In the genomic region with DNA sequence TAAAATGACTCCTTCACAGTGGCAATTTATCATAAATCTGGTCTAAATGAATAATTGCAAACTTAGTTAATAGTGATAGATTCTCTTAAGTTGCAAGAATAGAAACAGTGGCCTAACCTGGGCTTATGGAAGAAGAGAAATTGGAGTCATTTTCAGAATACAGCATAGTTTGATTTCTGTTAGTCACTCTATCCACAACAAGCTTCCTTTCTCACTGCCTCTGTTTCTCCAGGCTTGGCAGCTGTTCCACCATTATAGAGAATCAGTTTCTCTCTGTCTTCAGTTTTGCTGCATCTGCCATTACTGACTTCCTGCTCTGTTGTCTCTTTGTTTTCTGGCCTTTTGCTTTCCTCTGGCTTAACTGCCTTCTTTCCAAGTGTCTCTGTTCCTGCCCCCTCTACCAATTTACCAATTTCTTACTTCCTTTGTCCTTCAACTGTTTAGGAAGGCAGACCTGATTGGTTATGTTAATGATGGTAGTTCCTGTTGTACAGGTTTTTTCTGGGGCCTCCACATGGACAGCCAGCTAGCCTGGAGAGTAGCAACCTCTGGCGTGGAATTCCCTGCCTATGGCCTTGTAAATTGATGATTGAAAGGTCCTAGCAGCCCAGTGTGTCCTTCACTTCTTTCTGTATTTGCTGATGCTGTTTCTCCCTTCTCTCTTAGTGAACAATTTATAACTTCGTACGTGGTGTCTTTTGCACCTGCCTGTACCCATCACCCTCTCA, we compare ENCODE assay signal across 23 cellular contexts.
A peak's percentile ranks its signal among the peaks of the same experiment; 100 is the strongest.
DNase-seq lines count a peak whose midpoint lies in the region; ATAC-seq and TF ChIP-seq lines count a peak whose summit lies in the region.
"Had no signal": no experiment of that assay in that cellular context is flagged by ENCODE, and none has a peak within 500 bp of the region (broad histone marks: within the 10 kb centered on the region; RNA-seq: fewer than 3 reads in every experiment).

No MANE protein-coding gene starts in this region.

- TF ChIP-seq CTCF in CD8-positive, alpha-beta T cell (IDR thresholded peaks at IDR 0.05) = no peak
- TF ChIP-seq CTCF in osteocyte (IDR thresholded peaks at IDR 0.05) = no peak

- CTCF ChIA-PET in CD8-positive, alpha-beta T cell (lab: Charles Lee) = interaction anchor here (1.0 to 1.3 kb wide), 2 partner anchors 9 to 224 kb away, joined by 3 read pairs; no protein-coding TSS in a partner anchor
- CTCF ChIA-PET in naive thymus-derived CD4-positive, alpha-beta T cell (lab: Charles Lee) = no interaction called here

- H3K4me1 ChIP-seq in CD8-positive, alpha-beta T cell (ENCODE audit: insufficient read depth, low read length) = no peaks in the 10 kb centered on the region
- no peaks in the 10 kb centered on the region for H3K4me1 ChIP-seq in naive thymus-derived CD4-positive, alpha-beta T cell (ENCODE audit: control insufficient read depth in 2 of 2, insufficient read depth in 2 of 2, low read length in 2 of 2)
- H3K4me1 ChIP-seq: ascending aorta, lower lobe of right lung, prostate gland had no signal

- no peaks in the 10 kb centered on the region for H3K9me3 ChIP-seq in CD8-positive, alpha-beta T cell (ENCODE audit: low read length)
- no peaks in the 10 kb centered on the region for H3K9me3 ChIP-seq in naive thymus-derived CD4-positive, alpha-beta T cell (ENCODE audit: control insufficient read depth in 2 of 3, low read length in 3 of 3)
- H3K9me3 ChIP-seq: A549, ascending aorta, BE2C, lower lobe of right lung, prostate gland, SJCRH30 had no signal

- no peaks in the 10 kb centered on the region for H3K36me3 ChIP-seq in CD8-positive, alpha-beta T cell (ENCODE audit: insufficient read depth, low read length)
- H3K36me3 ChIP-seq in naive thymus-derived CD4-positive, alpha-beta T cell (ENCODE audit: control insufficient read depth in 2 of 3, insufficient read depth in 3 of 3, low read length in 3 of 3) = no peaks in the 10 kb centered on the region
- H3K36me3 ChIP-seq: BE2C, prostate gland had no signal

- H3K36me3 Mint-ChIP-seq in activated CD4-positive, alpha-beta T cell treated with anti-CD3 and anti-CD28 coated beads, Interleukin-2, amount 10 ng/mL, durations not matched to agents 24 days and 14 days (ENCODE audit: low read depth) = peaks cover 24% of the 10 kb centered on the region
- peaks cover 26% of the 10 kb centered on the region for H3K36me3 Mint-ChIP-seq in CD8-positive, alpha-beta T cell
- H3K36me3 Mint-ChIP-seq in activated T-helper 17 cell treated with anti-CD3 and anti-CD28 coated beads, Interleukin-2, amount 50 U/mL, for 72 hours (ENCODE audit: low read depth) = peaks cover 16% of the 10 kb centered on the region
- peaks cover 12 to 47% (median 33%) of the 10 kb centered on the region in 5 donors for H3K36me3 Mint-ChIP-seq in naive thymus-derived CD4-positive, alpha-beta T cell
- H3K36me3 Mint-ChIP-seq in osteocyte (ENCODE audit: unreplicated experiment) = peaks cover 13% of the 10 kb centered on the region

- no peak for ATAC-seq in CD8-positive, alpha-beta T cell
- ATAC-seq in activated T-helper 17 cell treated with anti-CD3 and anti-CD28 coated beads, Interleukin-2, amount 50 U/mL, for 72 hours (replicated peaks) = peak; percentile 65
- ATAC-seq in naive thymus-derived CD4-positive, alpha-beta T cell = no peak
- ATAC-seq: lower lobe of right lung had no signal

- H3K4me1 Mint-ChIP-seq in activated CD4-positive, alpha-beta T cell treated with anti-CD3 and anti-CD28 coated beads, Interleukin-2, amount 10 ng/mL, durations not matched to agents 24 days and 14 days = peaks cover 17% of the 10 kb centered on the region
- H3K4me1 Mint-ChIP-seq in CD8-positive, alpha-beta T cell (ENCODE audit: low read depth) = peaks cover 11% of the 10 kb centered on the region
- peaks cover 7% of the 10 kb centered on the region for H3K4me1 Mint-ChIP-seq in activated T-helper 17 cell treated with anti-CD3 and anti-CD28 coated beads, Interleukin-2, amount 50 U/mL, for 72 hours
- H3K4me1 Mint-ChIP-seq in naive thymus-derived CD4-positive, alpha-beta T cell = peaks cover 0 to 19% (median 6%) of the 10 kb centered on the region in 7 donors
- H3K4me1 Mint-ChIP-seq in osteocyte (ENCODE audit: unreplicated experiment) = peaks cover 9% of the 10 kb centered on the region

- no peak overlapping the region for H3K4me3 ChIP-seq in CD8-positive, alpha-beta T cell (ENCODE audit: low read depth, low read length)
- H3K4me3 ChIP-seq in naive thymus-derived CD4-positive, alpha-beta T cell (ENCODE audit: low read length) = no peak overlapping the region
- H3K4me3 ChIP-seq: A549, ascending aorta, lower lobe of right lung, prostate gland, SJCRH30 had no signal

- no peaks in the 10 kb centered on the region for H3K27me3 ChIP-seq in CD8-positive, alpha-beta T cell (ENCODE audit: insufficient read depth, low read length)
- no peaks in the 10 kb centered on the region for H3K27me3 ChIP-seq in naive thymus-derived CD4-positive, alpha-beta T cell (ENCODE audit: control insufficient read depth in 2 of 2, insufficient read depth in 2 of 2, low read length in 2 of 2)
- H3K27me3 ChIP-seq: ascending aorta, BE2C, SJCRH30 had no signal

- peak overlapping the region; percentile 72 for H3K27ac Mint-ChIP-seq in activated CD4-positive, alpha-beta T cell treated with anti-CD3 and anti-CD28 coated beads, Interleukin-2, amount 10 ng/mL, durations not matched to agents 24 days and 14 days
- H3K27ac Mint-ChIP-seq in CD8-positive, alpha-beta T cell = peak overlapping the region; percentile 43
- H3K27ac Mint-ChIP-seq in activated T-helper 17 cell treated with anti-CD3 and anti-CD28 coated beads, Interleukin-2, amount 50 U/mL, for 72 hours = peak overlapping the region; percentile 87
- peak overlapping the region in 6 of 9 donors; percentile 40 to 73 (median 54) for H3K27ac Mint-ChIP-seq in naive thymus-derived CD4-positive, alpha-beta T cell
- no peak overlapping the region for H3K27ac Mint-ChIP-seq in osteocyte (ENCODE audit: unreplicated experiment)
- H3K27ac Mint-ChIP-seq: endodermal cell had no signal

- intact Hi-C loops in activated CD4-positive, alpha-beta T cell treated with anti-CD3 and anti-CD28 coated beads, Interleukin-2, amount 10 ng/mL, durations not matched to agents 24 days and 14 days (cut with micrococcal nuclease) = loop anchor here (2.0 kb wide), 1 partner anchor 75 kb away; no protein-coding TSS in a partner anchor
- intact Hi-C loops in CD8-positive, alpha-beta T cell (cut with DNase I, micrococcal nuclease) = no loop called here
- intact Hi-C loops in naive thymus-derived CD4-positive, alpha-beta T cell (cut with micrococcal nuclease) = loop anchor here in 1 of 2 donors (5.0 kb wide), 1 partner anchor 223 kb away; no protein-coding TSS in a partner anchor

- no peaks in the 10 kb centered on the region for H3K27me3 Mint-ChIP-seq in activated CD4-positive, alpha-beta T cell treated with anti-CD3 and anti-CD28 coated beads, Interleukin-2, amount 10 ng/mL, durations not matched to agents 24 days and 14 days
- H3K27me3 Mint-ChIP-seq in CD8-positive, alpha-beta T cell (ENCODE audit: low read depth) = no peaks in the 10 kb centered on the region
- no peaks in the 10 kb centered on the region for H3K27me3 Mint-ChIP-seq in activated T-helper 17 cell treated with anti-CD3 and anti-CD28 coated beads, Interleukin-2, amount 50 U/mL, for 72 hours
- no peaks in the 10 kb centered on the region for H3K27me3 Mint-ChIP-seq in naive thymus-derived CD4-positive, alpha-beta T cell
- no peaks in the 10 kb centered on the region for H3K27me3 Mint-ChIP-seq in osteocyte (ENCODE audit: unreplicated experiment)

- no peak overlapping the region for H3K27ac ChIP-seq in CD8-positive, alpha-beta T cell (ENCODE audit: low read depth, low read length)
- H3K27ac ChIP-seq in naive thymus-derived CD4-positive, alpha-beta T cell (ENCODE audit: low read depth, low read length) = no peak overlapping the region
- H3K27ac ChIP-seq in caudate nucleus (ENCODE audit: low read depth, low read length) = no peak overlapping the region
- H3K27ac ChIP-seq: ascending aorta, lower lobe of right lung, prostate gland, SJCRH30 had no signal

- no peak overlapping the region for H3K4me3 Mint-ChIP-seq in activated CD4-positive, alpha-beta T cell treated with anti-CD3 and anti-CD28 coated beads, Interleukin-2, amount 10 ng/mL, durations not matched to agents 24 days and 14 days
- no peak overlapping the region for H3K4me3 Mint-ChIP-seq in CD8-positive, alpha-beta T cell
- peak overlapping the region; percentile 20 for H3K4me3 Mint-ChIP-seq in activated T-helper 17 cell treated with anti-CD3 and anti-CD28 coated beads, Interleukin-2, amount 50 U/mL, for 72 hours
- no peak overlapping the region for H3K4me3 Mint-ChIP-seq in naive thymus-derived CD4-positive, alpha-beta T cell
- H3K4me3 Mint-ChIP-seq in osteocyte (ENCODE audit: unreplicated experiment) = no peak overlapping the region
- H3K4me3 Mint-ChIP-seq: endodermal cell had no signal

- H3K9me3 Mint-ChIP-seq in activated CD4-positive, alpha-beta T cell treated with anti-CD3 and anti-CD28 coated beads, Interleukin-2, amount 10 ng/mL, durations not matched to agents 24 days and 14 days = peaks cover 5% of the 10 kb centered on the region
- H3K9me3 Mint-ChIP-seq in CD8-positive, alpha-beta T cell = no peaks in the 10 kb centered on the region
- H3K9me3 Mint-ChIP-seq in activated T-helper 17 cell treated with anti-CD3 and anti-CD28 coated beads, Interleukin-2, amount 50 U/mL, for 72 hours = no peaks in the 10 kb centered on the region
- peaks cover 0 to 6% (median 0%) of the 10 kb centered on the region in 11 donors for H3K9me3 Mint-ChIP-seq in naive thymus-derived CD4-positive, alpha-beta T cell
- no peaks in the 10 kb centered on the region for H3K9me3 Mint-ChIP-seq in osteocyte (ENCODE audit: unreplicated experiment)

- DNase-seq in activated CD4-positive, alpha-beta T cell treated with anti-CD3 and anti-CD28 coated beads, Interleukin-2, amount 10 ng/mL, durations not matched to agents 24 days and 14 days = no peak
- DNase-seq in activated CD4-positive, alpha-beta T cell treated with anti-CD3 and anti-CD28 coated beads for 1 hour = no peak
- DNase-seq in CD8-positive, alpha-beta T cell = no peak
- no peak for DNase-seq in naive thymus-derived CD4-positive, alpha-beta T cell
- DNase-seq in caudate nucleus (lab: John Stamatoyannopoulos, UW) (no peak), osteocyte (ENCODE audit: extremely low spot score, unreplicated experiment) (no peak), GF-D8 (lab: John Stamatoyannopoulos, UW) (no peak)
- DNase-seq: activated CD4-positive, alpha-beta T cell treated with anti-CD3 and anti-CD28 coated beads for 4 hours; activated gamma-delta T cell treated with Interleukin-2 at 50 U/mL for 16 hours; BE2C; endodermal cell; kidney; lower lobe of right lung; NCI-H1092; NCI-H2029; NCI-H226; NCI-H748 treated with DMSO at 0.1 percent for 48 hours; T-helper 1 cell had no signal

- POLR2A ChIA-PET in CD8-positive, alpha-beta T cell (lab: Charles Lee) = interaction anchor here (0.6 to 0.7 kb wide), 2 partner anchors 48 to 160 kb away, joined by 3 read pairs; no protein-coding TSS in a partner anchor
- POLR2A ChIA-PET in naive thymus-derived CD4-positive, alpha-beta T cell (lab: Charles Lee) = no interaction called here
